12 cellular contexts compared by ENCODE assay signal in genomic region chr17:63973930-63974593, GRCh38. TPM values are rescaled to one million over a fixed set of nuclear protein-coding genes. Genes with fewer than 3 reads are reported as not detected.
A peak's percentile ranks its signal among the peaks of the same experiment; 100 is the strongest.
DNase-seq lines count a peak whose midpoint lies in the region; ATAC-seq, FAIRE-seq and TF ChIP-seq lines count a peak whose summit lies in the region.
"Had no signal": no experiment of that assay in that cellular context is flagged by ENCODE, and none has a peak within 500 bp of the region (broad histone marks: within the 10 kb centered on the region; RNA-seq: fewer than 3 reads in every experiment).

No MANE protein-coding gene starts in this region.

- DNase-seq in EH (ENCODE audit: low read depth) (peak; percentile 46), IMR-90 (peak; percentile 21), chondrocyte (ENCODE audit: low spot score) (no peak), neuronal stem cell (ENCODE audit: low spot score) (no peak), osteocyte (ENCODE audit: extremely low spot score, unreplicated experiment) (no peak), GM12891 (ENCODE audit: insufficient read length, low spot score) (no peak)
- no peak for DNase-seq in stimulated activated CD4-positive, alpha-beta T cell treated with anti-CD3 and anti-CD28 coated beads, Interleukin-2, amount 100 ng/mL, for 48 hours
- DNase-seq: GDM1, NCI-H2227 treated with DMSO at 0.1 percent for 48 hours had no signal

- TF ChIP-seq POLR2A in IMR-90 (IDR thresholded peaks at IDR 0.05; ENCODE audit: low read depth, low read length) = no peak
- no peak for TF ChIP-seq POLR2A in GM12891 (IDR thresholded peaks at IDR 0.05; ENCODE audit: low read depth, low read length)

- H4K8ac ChIP-seq in IMR-90 (ENCODE audit: low read depth in 2 of 2, low read length in 2 of 2) (peak overlapping the region in 1 of 2 experiments; percentile 14; a peak in 2 of 4 replicates), neuronal stem cell (ENCODE audit: low read depth, low read length) (no peak overlapping the region)

- intact Hi-C loops in IMR-90 (cut with micrococcal nuclease) = no loop called here

- H3K9me3 ChIP-seq in IMR-90 (ENCODE audit: control insufficient read depth, insufficient read depth, low read length) = no peaks in the 10 kb centered on the region
- H3K9me3 ChIP-seq in neuronal stem cell (replicated peaks in 1 of 2; ENCODE audit: control insufficient read depth in 2 of 2, insufficient read depth in 1 of 2, low read depth in 1 of 2, low read length in 2 of 2) = peaks cover 0 to 2% of the 10 kb centered on the region in 2 donors

- TF ChIP-seq CTCF in IMR-90 (conservative IDR thresholded peaks at IDR 0.05; ENCODE audit: low read depth, low read length) (no peak), chondrocyte (IDR thresholded peaks at IDR 0.05) (no peak), osteocyte (IDR thresholded peaks at IDR 0.05) (no peak)

- H2BK20ac ChIP-seq in IMR-90 (ENCODE audit: low read depth, low read length) = peak overlapping the region; percentile 47; the same call in 1 of the 2 replicates

- H3K4me1 ChIP-seq in IMR-90 (ENCODE audit: control insufficient read depth, insufficient read depth, low read length) (peaks cover 10% of the 10 kb centered on the region), neuronal stem cell (ENCODE audit: control insufficient read depth in 2 of 2, insufficient read depth in 1 of 2, low read depth in 1 of 2, low read length in 2 of 2) (peaks cover 0 to 2% of the 10 kb centered on the region in 2 donors)

- in situ Hi-C loops in IMR-90 (cut with MboI; ENCODE audit: low sequenced_read_pairs) = no loop called here

- H3K27me3 ChIP-seq in IMR-90 (ENCODE audit: control insufficient read depth, insufficient read depth, low read length) = peaks cover 8% of the 10 kb centered on the region
- H3K27me3 ChIP-seq in neuronal stem cell (ENCODE audit: control insufficient read depth in 3 of 3, insufficient read depth in 3 of 3, low read depth in 1 of 3, low read length in 3 of 3) = peaks cover 0 to 28% (median 0%) of the 10 kb centered on the region in 3 experiments

- H3K4me2 ChIP-seq in IMR-90 (ENCODE audit: low read depth, low read length) (peak overlapping the region; percentile 8; the same call in 1 of the 2 replicates), neuronal stem cell (ENCODE audit: insufficient read depth, low read length, poor library complexity, severe bottlenecking) (no peak overlapping the region)

- CTCF ChIA-PET in IMR-90 (lab: Yijun Ruan, JAX) = interaction anchor here (0.6 kb wide), 1 partner anchor 13 kb away, joined by 8 read pairs; no protein-coding TSS in a partner anchor

- peak; percentile 71 for ATAC-seq in IMR-90 (ENCODE audit: low read depth)

- H3K27ac ChIP-seq in IMR-90 (ENCODE audit: insufficient read depth, low read length) (no peak overlapping the region; the same call in 1 of the 2 replicates), neuronal stem cell (replicated peaks; ENCODE audit: low read length) (no peak overlapping the region)
- H3K27ac ChIP-seq: HL-60 had no signal

- no peak for TF ChIP-seq RAD21 in IMR-90 (IDR thresholded peaks at IDR 0.05; ENCODE audit: low read length)

- peak overlapping the region; percentile 28 for H2BK12ac ChIP-seq in neuronal stem cell (ENCODE audit: low read length)

- H4K20me1 ChIP-seq in IMR-90 (ENCODE audit: insufficient read depth, low read length) = peaks cover 3% of the 10 kb centered on the region; the same call in 1 of the 2 replicates

- dilution Hi-C loops in IMR-90 (cut with HindIII; ENCODE audit: low sequenced_read_pairs, unreplicated experiment) = no loop called here

- H3K36me3 Mint-ChIP-seq in chondrocyte (ENCODE audit: low read depth) (peaks cover 2% of the 10 kb centered on the region), osteocyte (ENCODE audit: unreplicated experiment) (no peaks in the 10 kb centered on the region)

- H3K4me3 Mint-ChIP-seq in chondrocyte (ENCODE audit: unreplicated experiment) (no peak overlapping the region), osteocyte (ENCODE audit: unreplicated experiment) (no peak overlapping the region)

- H2BK120ac ChIP-seq in IMR-90 (ENCODE audit: low read depth, low read length) (peak overlapping the region; percentile 80), neuronal stem cell (ENCODE audit: low read depth, low read length) (no peak overlapping the region)

- H3K4me1 Mint-ChIP-seq in chondrocyte (ENCODE audit: low read depth) (peaks cover 10% of the 10 kb centered on the region), osteocyte (ENCODE audit: unreplicated experiment) (peaks cover 8% of the 10 kb centered on the region)

- H2BK15ac ChIP-seq in IMR-90 (ENCODE audit: low read depth, low read length) (no peak overlapping the region), neuronal stem cell (ENCODE audit: low read length) (no peak overlapping the region)

- H3K4me3 ChIP-seq in IMR-90 (ENCODE audit: insufficient read depth, low read depth, low read length) = no peak overlapping the region
- peak overlapping the region in 1 of 2 donors; percentile 16 for H3K4me3 ChIP-seq in neuronal stem cell (ENCODE audit: low read length in 2 of 2)

- H3K9me1 ChIP-seq in IMR-90 (ENCODE audit: insufficient read depth, low read length) = peaks cover 11% of the 10 kb centered on the region

- H3K9me3 Mint-ChIP-seq in chondrocyte (ENCODE audit: low read depth) = no peaks in the 10 kb centered on the region
- no peaks in the 10 kb centered on the region for H3K9me3 Mint-ChIP-seq in osteocyte (ENCODE audit: unreplicated experiment)

- no peak overlapping the region for H4K5ac ChIP-seq in IMR-90 (ENCODE audit: low read depth, low read length)

- H3K27ac Mint-ChIP-seq in chondrocyte (ENCODE audit: unreplicated experiment) (peak overlapping the region; percentile 86), osteocyte (ENCODE audit: unreplicated experiment) (no peak overlapping the region)

- H3K27me3 Mint-ChIP-seq in chondrocyte (ENCODE audit: low read depth) = peaks cover 4% of the 10 kb centered on the region
- peaks cover 10% of the 10 kb centered on the region for H3K27me3 Mint-ChIP-seq in osteocyte (ENCODE audit: unreplicated experiment)

- H3K9ac ChIP-seq in IMR-90 (ENCODE audit: low read depth, low read length) = no peak overlapping the region
- no peak overlapping the region for H3K9ac ChIP-seq in neuronal stem cell (ENCODE audit: low read depth, low read length, poor library complexity)

- H3K4ac ChIP-seq in IMR-90 (ENCODE audit: low read depth, low read length) (peak overlapping the region; percentile 80), neuronal stem cell (ENCODE audit: low read length) (no peak overlapping the region)

- WGBS in IMR-90 (ENCODE audit: extremely low coverage in 2 of 2, insufficient read length in 1 of 2), 2 experiments = 64% methylated on average over 7 of the region's 12 CpGs; no CpG with 5 or more reads in 1 of the 2 experiments
- WGBS in neuronal stem cell (ENCODE audit: extremely low coverage in 2 of 2, insufficient read length in 2 of 2, insufficient replicate concordance in 1 of 2), 2 donors = no CpG with 5 or more reads among the region's 12 CpGs

- no peak overlapping the region for H3K23ac ChIP-seq in IMR-90 (ENCODE audit: low read depth, low read length)
- H3K23ac ChIP-seq in neuronal stem cell (ENCODE audit: low read depth, low read length, poor library complexity) = peak overlapping the region; percentile 45

- no peak overlapping the region for H3K56ac ChIP-seq in IMR-90 (ENCODE audit: extremely low read depth, insufficient read depth, low read length)

- no peaks in the 10 kb centered on the region for H3K79me1 ChIP-seq in IMR-90 (ENCODE audit: low read depth in 1 of 2, low read length in 2 of 2)
- peaks cover 2% of the 10 kb centered on the region for H3K79me1 ChIP-seq in neuronal stem cell (ENCODE audit: low read depth, low read length)

- H4K91ac ChIP-seq in IMR-90 (ENCODE audit: insufficient read depth, low read depth, low read length) = peak overlapping the region; percentile 31; the same call in 1 of the 2 replicates
- H4K91ac ChIP-seq in neuronal stem cell (ENCODE audit: low read depth, low read length, poor library complexity) = no peak overlapping the region

- H2BK5ac ChIP-seq in IMR-90 (ENCODE audit: low read depth, low read length, poor library complexity, severe bottlenecking) (peak overlapping the region; percentile 51), neuronal stem cell (ENCODE audit: low read length) (no peak overlapping the region)

- no TSS peak for BruUV-seq in IMR-90 (replicated peaks; lab: Mats Ljungman, UMichigan)

- H3K18ac ChIP-seq in IMR-90 (ENCODE audit: low read depth, low read length) (no peak overlapping the region; the same call in 1 of the 2 replicates), neuronal stem cell (ENCODE audit: low read length) (peak overlapping the region; percentile 51)

- H2AK9ac ChIP-seq in IMR-90 (replicated peaks; ENCODE audit: low read depth, low read length, poor library complexity) = peak overlapping the region; percentile 87

- POLR2A ChIA-PET in IMR-90 (lab: Charles Lee; ENCODE audit: unreplicated experiment) = no interaction called here

- H3K36me3 ChIP-seq in IMR-90 (ENCODE audit: control insufficient read depth, insufficient read depth, low read length) (no peaks in the 10 kb centered on the region), neuronal stem cell (replicated peaks in 1 of 2; ENCODE audit: control insufficient read depth in 2 of 2, insufficient read depth in 2 of 2, low read length in 2 of 2) (peaks cover 0 to 1% of the 10 kb centered on the region in 2 donors)

- FAIRE-seq in GM12891 (lab: Jason Lieb, UNC) = no peak

- H2AFZ ChIP-seq in IMR-90 (replicated peaks; ENCODE audit: low read length, poor library complexity) = peak overlapping the region; percentile 74
- no peak overlapping the region for H2AFZ ChIP-seq in neuronal stem cell (ENCODE audit: low read length)

- H3K14ac ChIP-seq in IMR-90 (replicated peaks; ENCODE audit: low read depth, low read length) (peak overlapping the region; percentile 45; the same call in 1 of the 2 replicates), neuronal stem cell (ENCODE audit: low read length) (peak overlapping the region; percentile 49)

- peak overlapping the region; percentile 56 for H2AK5ac ChIP-seq in IMR-90 (ENCODE audit: low read depth, low read length)
- H2AK5ac ChIP-seq in neuronal stem cell (ENCODE audit: low read depth, low read length) = no peak overlapping the region

RNA-seq across cellular contexts. Expression of gene SCN4A, which starts 1.3 kb away (rescaled TPM):
- total RNA-seq in IMR-90 (2012; rRNA removed) = not detected in 2 replicates
- polyA plus RNA-seq in IMR-90 (2012; rRNA removed) = not detected in 2 replicates
- under 0.01 TPM in 1 of 2 replicates, not detected in the other for polyA plus RNA-seq in IMR-90 (2012; cell fraction: cytosol; rRNA removed)
- 0.01 and 0.07 TPM in 2 replicates for polyA plus RNA-seq in IMR-90 (2012; cell fraction: nucleus; rRNA removed; ENCODE audit: low replicate concordance)
- total RNA-seq in chondrocyte = not detected in 3 replicates
- 3.9 TPM for polyA plus RNA-seq in neuronal stem cell (2013, experiment 1 of 2)
- polyA plus RNA-seq in neuronal stem cell (2013, experiment 2 of 2) = 3.8 TPM
- not detected in 2 replicates for total RNA-seq in osteocyte
- polyA plus RNA-seq in GM12891 (2012; ENCODE audit: low read depth, missing spikeins) = 0.19 TPM

RNA-seq across cellular contexts. Expression of gene PRR29, which starts 24.1 kb away (rescaled TPM):
- total RNA-seq in IMR-90 (2012; rRNA removed) = under 0.01 TPM in 1 of 2 replicates, not detected in the other
- polyA plus RNA-seq in IMR-90 (2012; rRNA removed) = 0.11 and 0.17 TPM in 2 replicates
- polyA plus RNA-seq in IMR-90 (2012; cell fraction: cytosol; rRNA removed) = 0.37 and 1.6 TPM in 2 replicates
- polyA plus RNA-seq in IMR-90 (2012; cell fraction: nucleus; rRNA removed; ENCODE audit: low replicate concordance) = 1.4 and 1.5 TPM in 2 replicates
- total RNA-seq in chondrocyte = 0.28 to 0.35 TPM in 2 of 3 replicates, not detected in the other
- polyA plus RNA-seq in neuronal stem cell (2013, experiment 1 of 2) = 0.43 TPM
- 0.57 TPM for polyA plus RNA-seq in neuronal stem cell (2013, experiment 2 of 2)
- total RNA-seq in osteocyte = not detected in 2 replicates
- 0.64 TPM for polyA plus RNA-seq in GM12891 (2012; ENCODE audit: low read depth, missing spikeins)

RNA-seq across cellular contexts. Expression of gene CD79B, which starts 41.9 kb away (rescaled TPM):
- total RNA-seq in IMR-90 (2012; rRNA removed) (not detected in 2 replicates), chondrocyte (not detected in 3 replicates), osteocyte (not detected in 2 replicates)
- polyA plus RNA-seq in IMR-90 (2012; rRNA removed) = not detected in 2 replicates
- polyA plus RNA-seq in IMR-90 (2012; cell fraction: cytosol; rRNA removed) = not detected in 2 replicates
- not detected in 2 replicates for polyA plus RNA-seq in IMR-90 (2012; cell fraction: nucleus; rRNA removed; ENCODE audit: low replicate concordance)
- 0.71 TPM for polyA plus RNA-seq in neuronal stem cell (2013, experiment 1 of 2)
- polyA plus RNA-seq in neuronal stem cell (2013, experiment 2 of 2) = 0.79 TPM
- 62.7 TPM for polyA plus RNA-seq in GM12891 (2012; ENCODE audit: low read depth, missing spikeins)
- total RNA-seq: progenitor cell of endocrine pancreas had no signal

RNA-seq across cellular contexts. Expression of gene ICAM2, which starts 46.4 kb away (rescaled TPM):
- total RNA-seq in IMR-90 (2012; rRNA removed) (0.28 TPM in 1 of 2 replicates, not detected in the other), chondrocyte (not detected in 3 replicates), osteocyte (not detected in 2 replicates)
- polyA plus RNA-seq in IMR-90 (2012; rRNA removed) = 0.12 and 0.17 TPM in 2 replicates
- 0.38 and 0.51 TPM in 2 replicates for polyA plus RNA-seq in IMR-90 (2012; cell fraction: cytosol; rRNA removed)
- 0.08 and 0.14 TPM in 2 replicates for polyA plus RNA-seq in IMR-90 (2012; cell fraction: nucleus; rRNA removed; ENCODE audit: low replicate concordance)
- polyA plus RNA-seq in neuronal stem cell (2013, experiment 1 of 2) = 0.10 TPM
- not detected for polyA plus RNA-seq in neuronal stem cell (2013, experiment 2 of 2)
- polyA plus RNA-seq in GM12891 (2012; ENCODE audit: low read depth, missing spikeins) = 38.2 TPM

RNA-seq across cellular contexts. Expression of gene GH1, which starts 55.4 kb away (rescaled TPM):
- not detected in 2 replicates for total RNA-seq in IMR-90 (2012; rRNA removed)
- polyA plus RNA-seq in IMR-90 (2012; rRNA removed) = not detected in 2 replicates
- polyA plus RNA-seq in IMR-90 (2012; cell fraction: cytosol; rRNA removed) = not detected in 2 replicates
- polyA plus RNA-seq in IMR-90 (2012; cell fraction: nucleus; rRNA removed; ENCODE audit: low replicate concordance) = not detected in 2 replicates
- not detected in 3 replicates for total RNA-seq in chondrocyte
- polyA plus RNA-seq in neuronal stem cell (2013, experiment 1 of 2) = 0.08 TPM
- 0.24 TPM for polyA plus RNA-seq in neuronal stem cell (2013, experiment 2 of 2)
- total RNA-seq in osteocyte = not detected in 2 replicates
- polyA plus RNA-seq in GM12891 (2012; ENCODE audit: low read depth, missing spikeins) = 0.17 TPM
- total RNA-seq: liver, progenitor cell of endocrine pancreas had no signal
- polyA plus RNA-seq: liver had no signal

Comparison
In these comparisons a context has a peak if more than half of its experiments do, and no peak if none do; other contexts are left out.
1. DNase-seq: peak in EH (single experiment) and IMR-90 (single experiment); none in chondrocyte (single experiment), neuronal stem cell (single experiment), stimulated activated CD4-positive, alpha-beta T cell treated with anti-CD3 and anti-CD28 coated beads, Interleukin-2, amount 100 ng/mL, for 48 hours (0 of 2), osteocyte (single experiment) and GM12891 (single experiment).